In genomic region chr2:64652231-64653173, GRCh38 we compare ENCODE assay signal across 8 cellular contexts. TPM values are rescaled to one million over a fixed set of nuclear protein-coding genes. Genes with fewer than 3 reads are reported as not detected.
DNase-seq lines count a peak whose midpoint lies in the region; ATAC-seq and TF ChIP-seq lines count a peak whose summit lies in the region.

No MANE protein-coding gene starts in this region.

- no peaks in the 10 kb centered on the region for H3K9me3 Mint-ChIP-seq in dendritic cell treated with granulocyte-macrophage colony-stimulating factor and Interleukin-4, amounts not matched to agents 40 ng/mL and 50 ng/mL, for 4 days
- no peaks in the 10 kb centered on the region for H3K9me3 Mint-ChIP-seq in memory B cell
- H3K9me3 Mint-ChIP-seq in type B pancreatic cell: no peaks in the 10 kb centered on the region

- no peak for TF ChIP-seq CTCF in C4-2B (conservative IDR thresholded peaks at IDR 0.05)
- TF ChIP-seq CTCF in type B pancreatic cell (conservative IDR thresholded peaks at IDR 0.05): no peak

- H3K4me3 Mint-ChIP-seq in dendritic cell treated with granulocyte-macrophage colony-stimulating factor and Interleukin-4, amounts not matched to agents 40 ng/mL and 50 ng/mL, for 4 days: peak overlapping the region; percentile 89
- H3K4me3 Mint-ChIP-seq in memory B cell: peak overlapping the region; percentile 92
- H3K4me3 Mint-ChIP-seq in type B pancreatic cell: peak overlapping the region; percentile 89

- H3K4me1 Mint-ChIP-seq in dendritic cell treated with granulocyte-macrophage colony-stimulating factor and Interleukin-4, amounts not matched to agents 40 ng/mL and 50 ng/mL, for 4 days (ENCODE audit: low read depth): peaks cover 55% of the 10 kb centered on the region
- H3K4me1 Mint-ChIP-seq in memory B cell (peaks cover 55% of the 10 kb centered on the region), type B pancreatic cell (ENCODE audit: unreplicated experiment) (peaks cover 61% of the 10 kb centered on the region)

- peak overlapping the region; percentile 89 for H3K27ac ChIP-seq in C4-2B

- H3K27me3 Mint-ChIP-seq in dendritic cell treated with granulocyte-macrophage colony-stimulating factor and Interleukin-4, amounts not matched to agents 40 ng/mL and 50 ng/mL, for 4 days: no peaks in the 10 kb centered on the region
- H3K27me3 Mint-ChIP-seq in memory B cell (no peaks in the 10 kb centered on the region), type B pancreatic cell (no peaks in the 10 kb centered on the region)

- ATAC-seq in memory B cell (ENCODE audit: low read depth): no peak
- ATAC-seq in GM21381 (IDR thresholded peaks at IDR 0.05; ENCODE audit: unreplicated experiment): no peak
- no peak for ATAC-seq in GM21723 (IDR thresholded peaks at IDR 0.05; ENCODE audit: unreplicated experiment)

- H3K27ac Mint-ChIP-seq in dendritic cell treated with granulocyte-macrophage colony-stimulating factor and Interleukin-4, amounts not matched to agents 40 ng/mL and 50 ng/mL, for 4 days: peak overlapping the region; percentile 95
- H3K27ac Mint-ChIP-seq in memory B cell (peak overlapping the region; percentile 99), type B pancreatic cell (peak overlapping the region; percentile 98)

- intact Hi-C loops in dendritic cell treated with granulocyte-macrophage colony-stimulating factor and Interleukin-4, amounts not matched to agents 40 ng/mL and 50 ng/mL, for 4 days (cut with micrococcal nuclease): loop anchor here (5.0 kb wide), 1 partner anchor 80 kb away; no protein-coding TSS in a partner anchor

- H3K36me3 Mint-ChIP-seq in dendritic cell treated with granulocyte-macrophage colony-stimulating factor and Interleukin-4, amounts not matched to agents 40 ng/mL and 50 ng/mL, for 4 days (ENCODE audit: low read depth): peaks cover 21% of the 10 kb centered on the region
- no peaks in the 10 kb centered on the region for H3K36me3 Mint-ChIP-seq in memory B cell
- no peaks in the 10 kb centered on the region for H3K36me3 Mint-ChIP-seq in type B pancreatic cell

- DNase-seq in HK-2 (ENCODE audit: unreplicated experiment): peak; percentile 66
- peak; percentile 34 for DNase-seq in SIG-M5 (lab: John Stamatoyannopoulos, UW)
- no peak for DNase-seq in memory B cell (ENCODE audit: low spot score in 2 of 2)
- no peak for DNase-seq in type B pancreatic cell (ENCODE audit: extremely low spot score, unreplicated experiment)

RNA-seq across cellular contexts. Expression of gene SERTAD2, which starts 1.2 kb away (rescaled TPM):
- 19.2 and 26.2 TPM in 2 replicates for total RNA-seq in type B pancreatic cell (ENCODE audit: low replicate concordance)

Comparison
In these comparisons a context has a peak if more than half of its experiments do, and no peak if none do; other contexts are left out.
1. DNase-seq: peak in HK-2 (single experiment) and SIG-M5 (single experiment); none in memory B cell (0 of 2) and type B pancreatic cell (single experiment).
2. Peak in every context shown above with its lines, with median percentiles within 50 percentile points of each other: H3K27ac Mint-ChIP-seq and H3K4me3 Mint-ChIP-seq.